In genomic region chr20:50815162-50815989, GRCh38 we compare ENCODE assay signal across 9 cellular contexts.
DNase-seq lines count a peak whose midpoint lies in the region; ATAC-seq, FAIRE-seq and TF ChIP-seq lines count a peak whose summit lies in the region.
"Had no signal": no experiment of that assay in that cellular context is flagged by ENCODE, and none has a peak within 500 bp of the region (broad histone marks: within the 10 kb centered on the region; RNA-seq: fewer than 3 reads in every experiment).

No MANE protein-coding gene starts in this region.

- H3K4me3 ChIP-seq in skeletal muscle cell (ENCODE audit: low read depth, low read length) = no peak overlapping the region

- H3K4me1 Mint-ChIP-seq in activated T-cell treated with anti-CD3 and anti-CD28 coated beads, Interleukin-2, amount 50 U/mL, for 24 hours (ENCODE audit: low read depth) = peaks cover 55% of the 10 kb centered on the region
- H3K4me1 Mint-ChIP-seq in activated naive CD8-positive, alpha-beta T cell (ENCODE audit: low read depth) = peaks cover 72% of the 10 kb centered on the region

- ATAC-seq in HG03432 (IDR thresholded peaks at IDR 0.05; ENCODE audit: unreplicated experiment) (peak; percentile 59), HG03439 (IDR thresholded peaks at IDR 0.05; ENCODE audit: unreplicated experiment) (no peak)

- peak overlapping the region; percentile 87 for H3K27ac Mint-ChIP-seq in activated T-cell treated with anti-CD3 and anti-CD28 coated beads, Interleukin-2, amount 50 U/mL, for 24 hours
- H3K27ac Mint-ChIP-seq in activated naive CD8-positive, alpha-beta T cell = peak overlapping the region; percentile 95

- peaks cover 2% of the 10 kb centered on the region for H3K9me3 Mint-ChIP-seq in activated T-cell treated with anti-CD3 and anti-CD28 coated beads, Interleukin-2, amount 50 U/mL, for 24 hours
- H3K9me3 Mint-ChIP-seq in activated naive CD8-positive, alpha-beta T cell (ENCODE audit: low read depth) = no peaks in the 10 kb centered on the region

- H3K4me3 Mint-ChIP-seq in activated T-cell treated with anti-CD3 and anti-CD28 coated beads, Interleukin-2, amount 50 U/mL, for 24 hours = peak overlapping the region; percentile 65
- peak overlapping the region; percentile 81 for H3K4me3 Mint-ChIP-seq in activated naive CD8-positive, alpha-beta T cell

- H3K36me3 Mint-ChIP-seq in activated T-cell treated with anti-CD3 and anti-CD28 coated beads, Interleukin-2, amount 50 U/mL, for 24 hours (ENCODE audit: low read depth) = peaks cover 21% of the 10 kb centered on the region
- peaks cover 4% of the 10 kb centered on the region for H3K36me3 Mint-ChIP-seq in activated naive CD8-positive, alpha-beta T cell

- FAIRE-seq in D721Med (lab: Jason Lieb, UNC) = no peak
- FAIRE-seq: G401.6 had no signal

- H3K27me3 Mint-ChIP-seq in activated T-cell treated with anti-CD3 and anti-CD28 coated beads, Interleukin-2, amount 50 U/mL, for 24 hours = no peaks in the 10 kb centered on the region
- H3K27me3 Mint-ChIP-seq in activated naive CD8-positive, alpha-beta T cell = no peaks in the 10 kb centered on the region

- DNase-seq in activated T-cell treated with anti-CD3 and anti-CD28 coated beads, Interleukin-2, amount 50 U/mL, for 24 hours = peak; percentile 42
- DNase-seq in activated T-cell treated with anti-CD3 and anti-CD28 coated beads, Interleukin-2, amount 50 U/mL, for 1 hour = no peak
- peak; percentile 36 for DNase-seq in skeletal muscle cell (ENCODE audit: low read depth)
- no peak for DNase-seq in D721Med (ENCODE audit: insufficient read length, low spot score)
- no peak for DNase-seq in C1 segment of cervical spinal cord (lab: John Stamatoyannopoulos, UW)

- no peak for TF ChIP-seq CTCF in D721Med (IDR thresholded peaks at IDR 0.05; ENCODE audit: insufficient read depth, missing control alignments)

Comparison
In these comparisons a context has a peak if more than half of its experiments do, and no peak if none do; other contexts are left out.
1. DNase-seq: peak in activated T-cell treated with anti-CD3 and anti-CD28 coated beads, Interleukin-2, amount 50 U/mL, for 24 hours (single experiment) and skeletal muscle cell (single experiment); none in activated T-cell treated with anti-CD3 and anti-CD28 coated beads, Interleukin-2, amount 50 U/mL, for 1 hour (single experiment), D721Med (single experiment) and C1 segment of cervical spinal cord (0 of 14).